Comparison of ENCODE assay signal across 20 cellular contexts in the genomic region with DNA sequence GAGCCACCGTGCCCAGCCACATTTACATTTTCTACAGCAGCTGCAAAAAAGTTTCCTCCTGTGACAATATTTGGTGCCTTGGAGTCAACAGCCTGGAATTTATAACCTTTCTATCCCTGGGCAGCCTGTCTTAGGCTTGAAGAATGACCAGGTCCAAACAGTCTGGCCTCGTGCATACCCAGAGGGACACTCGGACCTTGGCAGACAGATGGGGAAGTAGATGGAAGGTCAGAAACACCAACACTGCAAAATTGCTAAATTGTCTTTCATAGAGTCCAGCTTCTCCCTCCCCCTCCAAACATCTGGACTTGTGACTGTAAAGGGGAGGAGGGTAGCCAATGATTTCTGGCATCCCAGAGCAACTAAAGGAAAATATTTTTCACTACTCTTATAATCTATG.
DNase-seq lines count a peak whose midpoint lies in the region; ATAC-seq, FAIRE-seq and TF ChIP-seq lines count a peak whose summit lies in the region.
"Had no signal": no experiment of that assay in that cellular context is flagged by ENCODE, and none has a peak within 500 bp of the region (broad histone marks: within the 10 kb centered on the region; RNA-seq: fewer than 3 reads in every experiment).

No MANE protein-coding gene starts in this region.

- H3K27ac ChIP-seq in neural progenitor cell = peak overlapping the region; percentile 97
- H3K27ac ChIP-seq: 22Rv1 had no signal

- H3K4me2 ChIP-seq in neural progenitor cell = peak overlapping the region; percentile 74

- intact Hi-C loops in Right ventricle myocardium superior (cut with DNase I) = no loop called here

- CTCF ChIA-PET in activated naive CD4-positive, alpha-beta T cell treated with anti-CD3 and anti-CD28 coated beads, Interleukin-2, amount 10 ng/mL, durations not matched to agents 7 days and 5 days (lab: Charles Lee) = no interaction called here

- no peaks in the 10 kb centered on the region for H3K27me3 ChIP-seq in neural progenitor cell

- DNase-seq in activated naive CD4-positive, alpha-beta T cell treated with anti-CD3 and anti-CD28 coated beads, Interleukin-2, amount 10 ng/mL, durations not matched to agents 7 days and 5 days = no peak
- DNase-seq in Right ventricle myocardium superior (peak; percentile 57), neural progenitor cell (ENCODE audit: low spot score) (no peak), frontal cortex (ENCODE audit: low spot score in 2 of 2) (no peak)
- DNase-seq: activated CD4-positive, CD25-positive, alpha-beta regulatory T cell; central memory CD4-positive, alpha-beta T cell; NCI-H1436; NCI-H510A; PC-3; stimulated activated CD4-positive, alpha-beta T cell treated with anti-CD3 and anti-CD28 coated beads, Interleukin-1b, Interleukin-23, amount 100 ng/mL, for 48 hours; stimulated activated CD8-positive, alpha-beta memory T cell treated with anti-CD3 and anti-CD28 coated beads, Interleukin-4, amount 100 ng/mL, for 48 hours had no signal

- H3K4me3 Mint-ChIP-seq in activated naive CD4-positive, alpha-beta T cell treated with anti-CD3 and anti-CD28 coated beads, Interleukin-2, amount 50 U/mL, for 24 hours = no peak overlapping the region
- no peak overlapping the region for H3K4me3 Mint-ChIP-seq in activated naive CD4-positive, alpha-beta T cell treated with anti-CD3 and anti-CD28 coated beads, Interleukin-2, amount 10 ng/mL, durations not matched to agents 7 days and 5 days
- H3K4me3 Mint-ChIP-seq in neural progenitor cell = peak overlapping the region; percentile 74
- H3K4me3 Mint-ChIP-seq: CD14-positive monocyte had no signal

- no peak for FAIRE-seq in frontal cortex (lab: Jason Lieb, UNC)
- FAIRE-seq: K562 had no signal

- ATAC-seq in Right ventricle myocardium superior (ENCODE audit: poor library complexity) = peak; percentile 76
- ATAC-seq in HG02759 (IDR thresholded peaks at IDR 0.05; ENCODE audit: unreplicated experiment) = no peak
- no peak for ATAC-seq in GM19324 (IDR thresholded peaks at IDR 0.05; ENCODE audit: low FRiP score, unreplicated experiment)
- ATAC-seq in HG02970 (IDR thresholded peaks at IDR 0.05; ENCODE audit: low FRiP score, unreplicated experiment) = no peak
- ATAC-seq: activated naive CD4-positive, alpha-beta T cell treated with anti-CD3 and anti-CD28 coated beads, Interleukin-2, amount 50 U/mL, for 72 hours; K562; PC-3 had no signal

- no peak for TF ChIP-seq CTCF in neural progenitor cell (IDR thresholded peaks at IDR 0.05)

- H3K4me1 ChIP-seq in neural progenitor cell = peaks cover 71% of the 10 kb centered on the region

- H3K27me3 Mint-ChIP-seq in activated naive CD4-positive, alpha-beta T cell treated with anti-CD3 and anti-CD28 coated beads, Interleukin-2, amount 50 U/mL, for 24 hours = no peaks in the 10 kb centered on the region
- no peaks in the 10 kb centered on the region for H3K27me3 Mint-ChIP-seq in activated naive CD4-positive, alpha-beta T cell treated with anti-CD3 and anti-CD28 coated beads, Interleukin-2, amount 10 ng/mL, durations not matched to agents 7 days and 5 days
- H3K27me3 Mint-ChIP-seq in neural progenitor cell (ENCODE audit: insufficient read depth, low read depth) = peaks cover 8% of the 10 kb centered on the region

- H3K79me2 ChIP-seq in neural progenitor cell (ENCODE audit: low read depth) = peaks cover 55% of the 10 kb centered on the region

- peaks cover 57% of the 10 kb centered on the region for H3F3A ChIP-seq in neural progenitor cell (ENCODE audit: low read depth)

- H3K9me3 Mint-ChIP-seq in activated naive CD4-positive, alpha-beta T cell treated with anti-CD3 and anti-CD28 coated beads, Interleukin-2, amount 50 U/mL, for 24 hours = no peaks in the 10 kb centered on the region
- H3K9me3 Mint-ChIP-seq in activated naive CD4-positive, alpha-beta T cell treated with anti-CD3 and anti-CD28 coated beads, Interleukin-2, amount 10 ng/mL, durations not matched to agents 7 days and 5 days = no peaks in the 10 kb centered on the region
- no peaks in the 10 kb centered on the region for H3K9me3 Mint-ChIP-seq in neural progenitor cell
- H3K9me3 Mint-ChIP-seq: activated naive CD4-positive, alpha-beta T cell treated with anti-CD3 and anti-CD28 coated beads, Interleukin-2, amount 50 U/mL, for 72 hours had no signal

- no peaks in the 10 kb centered on the region for H3K36me3 ChIP-seq in neural progenitor cell

- peaks cover 8% of the 10 kb centered on the region for H3K36me3 Mint-ChIP-seq in activated naive CD4-positive, alpha-beta T cell treated with anti-CD3 and anti-CD28 coated beads, Interleukin-2, amount 50 U/mL, for 24 hours
- H3K36me3 Mint-ChIP-seq in activated naive CD4-positive, alpha-beta T cell treated with anti-CD3 and anti-CD28 coated beads, Interleukin-2, amount 10 ng/mL, durations not matched to agents 7 days and 5 days = peaks cover 12% of the 10 kb centered on the region
- peaks cover 6% of the 10 kb centered on the region for H3K36me3 Mint-ChIP-seq in neural progenitor cell

- no peaks in the 10 kb centered on the region for H3K9me3 ChIP-seq in neural progenitor cell (ENCODE audit: low read depth)

- H3K4me1 Mint-ChIP-seq in activated naive CD4-positive, alpha-beta T cell treated with anti-CD3 and anti-CD28 coated beads, Interleukin-2, amount 50 U/mL, for 24 hours = peaks cover 43% of the 10 kb centered on the region
- H3K4me1 Mint-ChIP-seq in activated naive CD4-positive, alpha-beta T cell treated with anti-CD3 and anti-CD28 coated beads, Interleukin-2, amount 10 ng/mL, durations not matched to agents 7 days and 5 days = peaks cover 7% of the 10 kb centered on the region
- peaks cover 66% of the 10 kb centered on the region for H3K4me1 Mint-ChIP-seq in neural progenitor cell

- H3K4me3 ChIP-seq in neural progenitor cell = peak overlapping the region; percentile 32
- H3K4me3 ChIP-seq: K562 had no signal

- H2AFZ ChIP-seq in neural progenitor cell (replicated peaks) = no peak overlapping the region

- no peak overlapping the region for H3K9ac ChIP-seq in neural progenitor cell

- peak overlapping the region; percentile 46 for H3K27ac Mint-ChIP-seq in activated naive CD4-positive, alpha-beta T cell treated with anti-CD3 and anti-CD28 coated beads, Interleukin-2, amount 50 U/mL, for 24 hours
- no peak overlapping the region for H3K27ac Mint-ChIP-seq in activated naive CD4-positive, alpha-beta T cell treated with anti-CD3 and anti-CD28 coated beads, Interleukin-2, amount 10 ng/mL, durations not matched to agents 7 days and 5 days
- peak overlapping the region; percentile 91 for H3K27ac Mint-ChIP-seq in neural progenitor cell
- H3K27ac Mint-ChIP-seq: progenitor cell of endocrine pancreas had no signal

- peaks cover 12% of the 10 kb centered on the region for H4K20me1 ChIP-seq in neural progenitor cell (ENCODE audit: low read depth)
